8 cellular contexts compared by ENCODE assay signal in genomic region chr7:74289660-74290589, GRCh38. TPM values are rescaled to one million over a fixed set of nuclear protein-coding genes. Genes with fewer than 3 reads are reported as not detected.
A peak's percentile ranks its signal among the peaks of the same experiment; 100 is the strongest.
DNase-seq lines count a peak whose midpoint lies in the region; ATAC-seq, FAIRE-seq and TF ChIP-seq lines count a peak whose summit lies in the region.

No MANE protein-coding gene starts in this region.

- TF ChIP-seq CTCF in bronchial epithelial cell (IDR thresholded peaks at IDR 0.05; ENCODE audit: insufficient read depth, low read length, severe bottlenecking) = no peak
- TF ChIP-seq CTCF in kidney (IDR thresholded peaks at IDR 0.05; ENCODE audit: borderline replicate concordance, extremely low read depth, insufficient read depth) = no peak

- H3K9ac ChIP-seq in kidney (ENCODE audit: low read length in 2 of 2) = peak overlapping the region; percentile 51 to 87

- peaks cover 15% of the 10 kb centered on the region for H3K4me1 ChIP-seq in SJCRH30
- peaks cover 0 to 15% of the 10 kb centered on the region in 2 donors for H3K4me1 ChIP-seq in kidney (ENCODE audit: control insufficient read depth in 1 of 2, insufficient read depth in 1 of 2, low read depth in 1 of 2, low read length in 2 of 2)

- no peaks in the 10 kb centered on the region for H3K36me3 Mint-ChIP-seq in activated CD4-positive, alpha-beta T cell treated with anti-CD3 and anti-CD28 coated beads for 36 hours (ENCODE audit: low read depth)
- no peaks in the 10 kb centered on the region for H3K36me3 Mint-ChIP-seq in activated CD4-positive, alpha-beta T cell treated with anti-CD3 and anti-CD28 coated beads, Interleukin-2, amount 10 ng/mL, durations not matched to agents 7 days and 5 days (ENCODE audit: low read depth)
- peaks cover 7% of the 10 kb centered on the region for H3K36me3 Mint-ChIP-seq in stimulated activated effector memory CD8-positive, alpha-beta T cell treated with anti-CD3 and anti-CD28 coated beads, Interleukin-12 subunit alpha, Interleukin-12 subunit beta, amount 100 ng/mL, for 72 hours

- H3K36me3 ChIP-seq in SJCRH30 (no peaks in the 10 kb centered on the region), bronchial epithelial cell (ENCODE audit: control insufficient read depth, insufficient read depth, low read length) (no peaks in the 10 kb centered on the region), kidney (ENCODE audit: control insufficient read depth in 1 of 2, insufficient read depth in 2 of 2, low read length in 2 of 2) (no peaks in the 10 kb centered on the region)

- H3K4me3 ChIP-seq in SJCRH30 (peak overlapping the region; percentile 100), bronchial epithelial cell (ENCODE audit: low read depth, low read length) (peak overlapping the region; percentile 60), kidney (ENCODE audit: low read length in 2 of 2) (peak overlapping the region; percentile 49 to 71)

- H3K27me3 ChIP-seq in SJCRH30 (no peaks in the 10 kb centered on the region), bronchial epithelial cell (ENCODE audit: control insufficient read depth, insufficient read depth, low read length) (no peaks in the 10 kb centered on the region)

- H3K9me3 Mint-ChIP-seq in activated CD4-positive, alpha-beta T cell treated with anti-CD3 and anti-CD28 coated beads for 36 hours (ENCODE audit: low read depth) = no peaks in the 10 kb centered on the region
- H3K9me3 Mint-ChIP-seq in activated CD4-positive, alpha-beta T cell treated with anti-CD3 and anti-CD28 coated beads, Interleukin-2, amount 10 ng/mL, durations not matched to agents 7 days and 5 days = no peaks in the 10 kb centered on the region
- H3K9me3 Mint-ChIP-seq in stimulated activated effector memory CD8-positive, alpha-beta T cell treated with anti-CD3 and anti-CD28 coated beads, Interleukin-12 subunit alpha, Interleukin-12 subunit beta, amount 100 ng/mL, for 72 hours = no peaks in the 10 kb centered on the region

- peaks cover 15% of the 10 kb centered on the region for H3K27me3 Mint-ChIP-seq in activated CD4-positive, alpha-beta T cell treated with anti-CD3 and anti-CD28 coated beads for 36 hours
- peaks cover 28% of the 10 kb centered on the region for H3K27me3 Mint-ChIP-seq in activated CD4-positive, alpha-beta T cell treated with anti-CD3 and anti-CD28 coated beads, Interleukin-2, amount 10 ng/mL, durations not matched to agents 7 days and 5 days

- H3K9me3 ChIP-seq in SJCRH30 (replicated peaks) (no peaks in the 10 kb centered on the region), kidney (ENCODE audit: control insufficient read depth in 1 of 2, low read length in 2 of 2) (no peaks in the 10 kb centered on the region)

- POLR2A ChIA-PET in activated CD4-positive, alpha-beta T cell treated with anti-CD3 and anti-CD28 coated beads for 36 hours (lab: Charles Lee) = no interaction called here
- POLR2A ChIA-PET in activated CD4-positive, alpha-beta T cell treated with anti-CD3 and anti-CD28 coated beads, Interleukin-2, amount 10 ng/mL, durations not matched to agents 7 days and 5 days (lab: Charles Lee) = no interaction called here

- peak; percentile 40 for DNase-seq in activated CD4-positive, alpha-beta T cell treated with anti-CD3 and anti-CD28 coated beads for 36 hours
- no peak for DNase-seq in activated CD4-positive, alpha-beta T cell treated with anti-CD3 and anti-CD28 coated beads, Interleukin-2, amount 10 ng/mL, durations not matched to agents 7 days and 5 days
- DNase-seq in SJCRH30 (peak in 1 of 2 experiments; percentile 35), bronchial epithelial cell (ENCODE audit: low read depth) (no peak), kidney (peak; percentile 81), cerebellar cortex (ENCODE audit: low spot score) (no peak)
- peak in 1 of 2 donors; percentile 60 for DNase-seq in stimulated activated effector memory CD8-positive, alpha-beta T cell treated with anti-CD3 and anti-CD28 coated beads, Interleukin-12 subunit alpha, Interleukin-12 subunit beta, amount 100 ng/mL, for 72 hours (ENCODE audit: low spot score in 2 of 2)

- intact Hi-C loops in activated CD4-positive, alpha-beta T cell treated with anti-CD3 and anti-CD28 coated beads for 36 hours (cut with DNase I, micrococcal nuclease) = loop anchor here (1.0 to 5.0 kb wide), 5 partner anchors 21 to 116 kb away; partner anchors contain the start of genes RFC2 (in 2 of the 2) and EIF4H (in 1 of the 2)
- intact Hi-C loops in kidney (cut with DNase I) = no loop called here

- no peak overlapping the region for H3K27ac Mint-ChIP-seq in activated CD4-positive, alpha-beta T cell treated with anti-CD3 and anti-CD28 coated beads for 36 hours
- H3K27ac Mint-ChIP-seq in activated CD4-positive, alpha-beta T cell treated with anti-CD3 and anti-CD28 coated beads, Interleukin-2, amount 10 ng/mL, durations not matched to agents 7 days and 5 days = no peak overlapping the region
- H3K27ac Mint-ChIP-seq in stimulated activated effector memory CD8-positive, alpha-beta T cell treated with anti-CD3 and anti-CD28 coated beads, Interleukin-12 subunit alpha, Interleukin-12 subunit beta, amount 100 ng/mL, for 72 hours = no peak overlapping the region

- no peak overlapping the region for H3K4me3 Mint-ChIP-seq in activated CD4-positive, alpha-beta T cell treated with anti-CD3 and anti-CD28 coated beads for 36 hours
- no peak overlapping the region for H3K4me3 Mint-ChIP-seq in activated CD4-positive, alpha-beta T cell treated with anti-CD3 and anti-CD28 coated beads, Interleukin-2, amount 10 ng/mL, durations not matched to agents 7 days and 5 days
- peak overlapping the region; percentile 69 for H3K4me3 Mint-ChIP-seq in stimulated activated effector memory CD8-positive, alpha-beta T cell treated with anti-CD3 and anti-CD28 coated beads, Interleukin-12 subunit alpha, Interleukin-12 subunit beta, amount 100 ng/mL, for 72 hours

- no peak for FAIRE-seq in bronchial epithelial cell (lab: Jason Lieb, UNC)
- no peak for FAIRE-seq in kidney (lab: Jason Lieb, UNC)

- H3K4me1 Mint-ChIP-seq in activated CD4-positive, alpha-beta T cell treated with anti-CD3 and anti-CD28 coated beads for 36 hours = peaks cover 16% of the 10 kb centered on the region
- peaks cover 21% of the 10 kb centered on the region for H3K4me1 Mint-ChIP-seq in activated CD4-positive, alpha-beta T cell treated with anti-CD3 and anti-CD28 coated beads, Interleukin-2, amount 10 ng/mL, durations not matched to agents 7 days and 5 days
- H3K4me1 Mint-ChIP-seq in stimulated activated effector memory CD8-positive, alpha-beta T cell treated with anti-CD3 and anti-CD28 coated beads, Interleukin-12 subunit alpha, Interleukin-12 subunit beta, amount 100 ng/mL, for 72 hours = peaks cover 38% of the 10 kb centered on the region

- peak overlapping the region; percentile 52; the same call in 1 of the 2 replicates for H3K27ac ChIP-seq in SJCRH30
- H3K27ac ChIP-seq in kidney (ENCODE audit: low read depth in 2 of 2, low read length in 2 of 2) = peak overlapping the region; percentile 34 to 71

- ATAC-seq in activated CD4-positive, alpha-beta T cell treated with anti-CD3 and anti-CD28 coated beads for 36 hours = no peak
- ATAC-seq in stimulated activated effector memory CD8-positive, alpha-beta T cell treated with anti-CD3 and anti-CD28 coated beads, Interleukin-12 subunit alpha, Interleukin-12 subunit beta, amount 100 ng/mL, for 72 hours = peak; percentile 43
- no peak for ATAC-seq in GM18909 (IDR thresholded peaks at IDR 0.05; ENCODE audit: poor library complexity, unreplicated experiment)

- CTCF ChIA-PET in activated CD4-positive, alpha-beta T cell treated with anti-CD3 and anti-CD28 coated beads for 36 hours (lab: Charles Lee) = interaction anchor here (0.6 to 3.3 kb wide), 2 partner anchors 14 to 83 kb away, joined by 4 to 13 read pairs; no protein-coding TSS in a partner anchor
- CTCF ChIA-PET in activated CD4-positive, alpha-beta T cell treated with anti-CD3 and anti-CD28 coated beads, Interleukin-2, amount 10 ng/mL, durations not matched to agents 7 days and 5 days (lab: Charles Lee) = interaction anchor here (0.6 to 3.6 kb wide), 3 partner anchors 20 to 37 kb away, joined by 3 to 12 read pairs (median 3); no protein-coding TSS in a partner anchor

RNA-seq across cellular contexts. Expression of gene CLIP2, which starts 0.7 kb away (rescaled TPM):
- total RNA-seq in activated CD4-positive, alpha-beta T cell treated with anti-CD3 and anti-CD28 coated beads for 36 hours = 1 to 10 TPM; 1.4 to 1.8 TPM
- under 1 TPM; 0.72 to 0.89 TPM for total RNA-seq in activated CD4-positive, alpha-beta T cell treated with anti-CD3 and anti-CD28 coated beads, Interleukin-2, amount 10 ng/mL, durations not matched to agents 7 days and 5 days
- 29.1 and 29.7 TPM in 2 replicates for total RNA-seq in SJCRH30 (2014; rRNA removed; shearing (Covaris generic))
- total RNA-seq in bronchial epithelial cell = 10.6 and 12.9 TPM in 2 replicates
- total RNA-seq in kidney = 19.1 TPM
- polyA plus RNA-seq in kidney (ENCODE audit: insufficient read depth, low read depth, low replicate concordance) = 5.8 TPM

RNA-seq across cellular contexts. Expression of gene RFC2, which starts 35.7 kb away (rescaled TPM):
- total RNA-seq in activated CD4-positive, alpha-beta T cell treated with anti-CD3 and anti-CD28 coated beads for 36 hours = 100 to 1,000 TPM in 1 of 2 experiments, 10 to 100 TPM in 1; 84.9 to 123 TPM
- total RNA-seq in activated CD4-positive, alpha-beta T cell treated with anti-CD3 and anti-CD28 coated beads, Interleukin-2, amount 10 ng/mL, durations not matched to agents 7 days and 5 days = 10 to 100 TPM; 52.2 to 62.9 TPM
- total RNA-seq in SJCRH30 (2014; rRNA removed; shearing (Covaris generic)) = 111 and 112 TPM in 2 replicates
- total RNA-seq in bronchial epithelial cell (12.4 and 15.6 TPM in 2 replicates), kidney (21.1 TPM)
- 16.2 TPM for polyA plus RNA-seq in kidney (ENCODE audit: insufficient read depth, low read depth, low replicate concordance)

Comparison
In these comparisons a context has a peak if more than half of its experiments do, and no peak if none do; other contexts are left out.
1. DNase-seq: peak in activated CD4-positive, alpha-beta T cell treated with anti-CD3 and anti-CD28 coated beads for 36 hours (single experiment) and kidney (single experiment); none in activated CD4-positive, alpha-beta T cell treated with anti-CD3 and anti-CD28 coated beads, Interleukin-2, amount 10 ng/mL, durations not matched to agents 7 days and 5 days (single experiment), bronchial epithelial cell (single experiment) and cerebellar cortex (single experiment).
2. Peak in every context shown above with its lines, with median percentiles within 50 percentile points of each other: H3K4me3 ChIP-seq.